Comparison of ENCODE assay signal across 1 cellular context in genomic region chr11:115334932-115335788, GRCh38.
TF ChIP-seq lines count a peak whose summit lies in the region.

No MANE protein-coding gene starts in this region.

TF ChIP-seq in H1, 55 proteins besides CTCF, POLR2A, EP300 and RAD21 (continued from another document):
- no peak for TF ChIP-seq CHD7 (IDR thresholded peaks at IDR 0.05; ENCODE audit: insufficient replicate concordance, low read length)
- no peak for TF ChIP-seq E2F6 (IDR thresholded peaks at IDR 0.05)
- TF ChIP-seq POLR2AphosphoS5 (IDR thresholded peaks at IDR 0.05; ENCODE audit: low read depth, low read length), result no peak
- TF ChIP-seq RFX5 (IDR thresholded peaks at IDR 0.05; ENCODE audit: borderline replicate concordance, low read depth, low read length), result no peak
- TF ChIP-seq EZH2 (IDR thresholded peaks at IDR 0.05; ENCODE audit: low read depth, low read length, severe bottlenecking), result no peak
- TF ChIP-seq ZNF274 (IDR thresholded peaks at IDR 0.05; ENCODE audit: borderline replicate concordance, extremely low read depth, low read length), result no peak
- no peak for TF ChIP-seq TCF12 (IDR thresholded peaks at IDR 0.05; ENCODE audit: low read depth, low read length)
- TF ChIP-seq CREB1 (IDR thresholded peaks at IDR 0.05), result no peak
- TF ChIP-seq SAP30 (IDR thresholded peaks at IDR 0.05; ENCODE audit: insufficient read depth, insufficient replicate concordance, low read length), result no peak
- no peak for TF ChIP-seq EGR1 (IDR thresholded peaks at IDR 0.05; ENCODE audit: borderline replicate concordance, low read depth, low read length)
